9 cellular contexts compared by ENCODE assay signal in the genomic region with DNA sequence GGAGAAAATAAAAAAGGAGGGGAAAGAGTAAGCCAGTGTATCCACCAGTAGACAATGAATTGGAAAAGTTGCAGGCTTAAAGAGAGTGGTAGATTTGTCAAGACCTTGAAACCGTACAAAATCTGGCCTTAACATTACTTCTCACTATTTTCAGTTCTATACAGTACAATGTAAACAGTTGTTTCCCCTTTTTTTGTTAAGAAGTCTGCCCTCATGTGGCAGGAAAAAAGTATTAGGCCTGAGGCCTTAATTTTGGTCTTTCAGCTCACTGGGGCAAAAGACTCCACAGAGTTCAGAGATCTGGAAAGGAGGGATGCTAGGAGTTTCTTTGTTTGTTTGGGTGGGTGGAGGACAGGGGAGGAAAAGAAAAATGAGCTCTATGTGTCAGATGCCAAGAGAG.
DNase-seq lines count a peak whose midpoint lies in the region; ATAC-seq and TF ChIP-seq lines count a peak whose summit lies in the region.
"Had no signal": no experiment of that assay in that cellular context is flagged by ENCODE, and none has a peak within 500 bp of the region (broad histone marks: within the 10 kb centered on the region; RNA-seq: fewer than 3 reads in every experiment).

No MANE protein-coding gene starts in this region.

- peak; percentile 56 for ATAC-seq in stimulated activated naive CD8-positive, alpha-beta T cell treated with anti-CD3 and anti-CD28 coated beads, Interleukin-15, amount 100 ng/mL, for 72 hours
- ATAC-seq in stimulated activated naive CD8-positive, alpha-beta T cell treated with anti-CD3 and anti-CD28 coated beads, Interleukin-15, Interleukin-2, amounts not matched to agents 100 U/mL and 50 U/mL, for 24 hours, result no peak
- ATAC-seq in HG02678 (IDR thresholded peaks at IDR 0.05; ENCODE audit: unreplicated experiment), result peak; percentile 73
- no peak for ATAC-seq in HG03439 (IDR thresholded peaks at IDR 0.05; ENCODE audit: unreplicated experiment)

- H3K27me3 Mint-ChIP-seq in stimulated activated naive CD8-positive, alpha-beta T cell treated with anti-CD3 and anti-CD28 coated beads, Interleukin-15, amount 100 ng/mL, for 72 hours, result no peaks in the 10 kb centered on the region
- H3K27me3 Mint-ChIP-seq in immature natural killer cell (ENCODE audit: low read depth in 3 of 3), result no peaks in the 10 kb centered on the region

- peak overlapping the region in 1 of 2 donors; percentile 20 for H3K27ac Mint-ChIP-seq in stimulated activated naive CD8-positive, alpha-beta T cell treated with anti-CD3 and anti-CD28 coated beads, Interleukin-15, amount 100 ng/mL, for 72 hours
- peak overlapping the region in 2 of 6 donors; percentile 0 to 47 for H3K27ac Mint-ChIP-seq in immature natural killer cell

- no peaks in the 10 kb centered on the region for H3K4me1 ChIP-seq in OCI-LY7 (ENCODE audit: insufficient read depth, low read length, poor library complexity, severe bottlenecking)

- H3K9me3 Mint-ChIP-seq in stimulated activated naive CD8-positive, alpha-beta T cell treated with anti-CD3 and anti-CD28 coated beads, Interleukin-15, amount 100 ng/mL, for 72 hours, result no peaks in the 10 kb centered on the region
- H3K9me3 Mint-ChIP-seq in immature natural killer cell, result no peaks in the 10 kb centered on the region
- H3K9me3 Mint-ChIP-seq: central memory CD8-positive, alpha-beta T cell had no signal

- no peaks in the 10 kb centered on the region for H3K36me3 Mint-ChIP-seq in immature natural killer cell

- CTCF ChIA-PET in OCI-LY7 (lab: Charles Lee; ENCODE audit: unreplicated experiment), result no interaction called here

- TF ChIP-seq CTCF in OCI-LY7 (conservative IDR thresholded peaks at IDR 0.05; ENCODE audit: low read length), result peak; percentile 67

- no peak overlapping the region for H3K4me3 Mint-ChIP-seq in stimulated activated naive CD8-positive, alpha-beta T cell treated with anti-CD3 and anti-CD28 coated beads, Interleukin-15, amount 100 ng/mL, for 72 hours
- no peak overlapping the region for H3K4me3 Mint-ChIP-seq in immature natural killer cell
- H3K4me3 Mint-ChIP-seq: central memory CD8-positive, alpha-beta T cell had no signal

- BruUV-seq in OCI-LY7 (replicated peaks; lab: Mats Ljungman, UMichigan), result no TSS peak

- H3K36me3 ChIP-seq in OCI-LY7 (ENCODE audit: insufficient read depth, low read length), result no peaks in the 10 kb centered on the region

- no peaks in the 10 kb centered on the region for H3K9me3 ChIP-seq in OCI-LY7 (ENCODE audit: low read length)

- H3K9me2 ChIP-seq in OCI-LY7 (ENCODE audit: insufficient read depth, low read length), result no peaks in the 10 kb centered on the region

- no peaks in the 10 kb centered on the region for H4K20me1 ChIP-seq in OCI-LY7 (ENCODE audit: insufficient read depth, low read length)

- no peak overlapping the region for H3K27ac ChIP-seq in OCI-LY7 (ENCODE audit: low read depth, low read length, poor library complexity, severe bottlenecking)

- POLR2A ChIA-PET in OCI-LY7 (lab: Charles Lee), result no interaction called here

- DNase-seq in stimulated activated naive CD8-positive, alpha-beta T cell treated with anti-CD3 and anti-CD28 coated beads, Interleukin-15, amount 100 ng/mL, for 72 hours, result no peak
- DNase-seq in stimulated activated naive CD8-positive, alpha-beta T cell treated with anti-CD3 and anti-CD28 coated beads, Interleukin-15, Interleukin-2, amounts not matched to agents 100 U/mL and 50 U/mL, for 24 hours, result no peak
- DNase-seq in OCI-LY7 (ENCODE audit: low spot score) (peak; percentile 21), immature natural killer cell (peak in 2 of 3 donors; percentile 4 to 6), amygdala (lab: John Stamatoyannopoulos, UW) (no peak)
- no peak for DNase-seq in stimulated activated CD4-positive, alpha-beta T cell treated with anti-CD3 and anti-CD28 coated beads, Interleukin-4, amount 100 ng/mL, for 4 hours

- no peak overlapping the region for H3K4me2 ChIP-seq in OCI-LY7 (ENCODE audit: low read length)

- H3K79me2 ChIP-seq in OCI-LY7 (ENCODE audit: insufficient read depth, low read depth, low read length), result no peaks in the 10 kb centered on the region

- H3K4me3 ChIP-seq in OCI-LY7 (ENCODE audit: low read depth, low read length, poor library complexity, severe bottlenecking), result no peak overlapping the region

- H2AFZ ChIP-seq in OCI-LY7 (ENCODE audit: low read length), result no peak overlapping the region

- intact Hi-C loops in OCI-LY7 (cut with micrococcal nuclease; ENCODE audit: unreplicated experiment), result no loop called here

- peaks cover 4% of the 10 kb centered on the region for H3K4me1 Mint-ChIP-seq in stimulated activated naive CD8-positive, alpha-beta T cell treated with anti-CD3 and anti-CD28 coated beads, Interleukin-15, amount 100 ng/mL, for 72 hours
- peaks cover 3 to 6% of the 10 kb centered on the region in 2 donors for H3K4me1 Mint-ChIP-seq in immature natural killer cell
- H3K4me1 Mint-ChIP-seq: central memory CD8-positive, alpha-beta T cell had no signal

Comparison
In these comparisons a context has a peak if more than half of its experiments do, and no peak if none do; other contexts are left out.
1. ATAC-seq: peak in stimulated activated naive CD8-positive, alpha-beta T cell treated with anti-CD3 and anti-CD28 coated beads, Interleukin-15, amount 100 ng/mL, for 72 hours (single experiment) and HG02678 (single experiment); none in stimulated activated naive CD8-positive, alpha-beta T cell treated with anti-CD3 and anti-CD28 coated beads, Interleukin-15, Interleukin-2, amounts not matched to agents 100 U/mL and 50 U/mL, for 24 hours (single experiment) and HG03439 (single experiment).
2. DNase-seq: peak in OCI-LY7 (single experiment) and immature natural killer cell (2 of 3); none in stimulated activated naive CD8-positive, alpha-beta T cell treated with anti-CD3 and anti-CD28 coated beads, Interleukin-15, amount 100 ng/mL, for 72 hours (0 of 2), stimulated activated naive CD8-positive, alpha-beta T cell treated with anti-CD3 and anti-CD28 coated beads, Interleukin-15, Interleukin-2, amounts not matched to agents 100 U/mL and 50 U/mL, for 24 hours (single experiment), stimulated activated CD4-positive, alpha-beta T cell treated with anti-CD3 and anti-CD28 coated beads, Interleukin-4, amount 100 ng/mL, for 4 hours (0 of 2) and amygdala (0 of 56).